Comparison of ENCODE assay signal across 27 cellular contexts in genomic region chr16:82108101-82108500, GRCh38.
"Had no signal": no experiment of that assay in that cellular context is flagged by ENCODE, and none has a peak within 500 bp of the region (broad histone marks: within the 10 kb centered on the region; RNA-seq: fewer than 3 reads in every experiment).

No MANE protein-coding gene starts in this region.

- H3K4me3 Mint-ChIP-seq: effector memory CD8-positive, alpha-beta T cell; immature natural killer cell; memory B cell; mesothelial cell of epicardium; naive B cell; natural killer cell treated with Interleukin-12 subunit alpha and Interleukin-12 subunit beta and Interleukin-15 and Interleukin-18, amount 100 ng/mL, for 72 hours; neural crest cell; type B pancreatic cell had no signal

- H3K36me3 ChIP-seq: esophagus squamous epithelium, neutrophil, pancreas, tibial artery had no signal

- H3K27ac ChIP-seq: esophagus squamous epithelium, neutrophil, pancreas, testis, tibial artery had no signal

- H3K9me3 Mint-ChIP-seq: effector memory CD8-positive, alpha-beta T cell; immature natural killer cell; memory B cell; mesothelial cell of epicardium; naive B cell; natural killer cell treated with Interleukin-12 subunit alpha and Interleukin-12 subunit beta and Interleukin-15 and Interleukin-18, amount 100 ng/mL, for 72 hours; neural crest cell; type B pancreatic cell had no signal

- DNase-seq: cortex of kidney; effector memory CD8-positive, alpha-beta T cell; erythroblast; esophagus squamous epithelium; hypothalamus; immature natural killer cell; mucosa of descending colon; naive B cell; pancreas; retina; stimulated activated CD4-positive, alpha-beta T cell treated with anti-CD3 and anti-CD28 coated beads, Interleukin-12 subunit alpha, Interleukin-12 subunit beta, amount 100 ng/mL, for 4 hours; stimulated activated CD4-positive, alpha-beta T cell treated with anti-CD3 and anti-CD28 coated beads, Interleukin-1b, Interleukin-23, amount 100 ng/mL, for 48 hours; stimulated activated CD4-positive, alpha-beta T cell treated with anti-CD3 and anti-CD28 coated beads, Interleukin-4, amount 100 ng/mL, for 1 hour; stimulated activated CD8-positive, alpha-beta memory T cell treated with anti-CD3 and anti-CD28 coated beads, Interleukin-4, amount 100 ng/mL, for 48 hours; stimulated activated naive CD4-positive, alpha-beta T cell; substantia nigra; testis; tibial artery had no signal

- H3K4me1 Mint-ChIP-seq: immature natural killer cell, mesothelial cell of epicardium, naive B cell, neural crest cell had no signal

- H3K4me3 ChIP-seq: esophagus squamous epithelium, lung, mucosa of descending colon, pancreas, smooth muscle cell, testis, tibial artery had no signal

- H3K36me3 Mint-ChIP-seq: immature natural killer cell; memory B cell; mesothelial cell of epicardium; naive B cell; natural killer cell treated with Interleukin-12 subunit alpha and Interleukin-12 subunit beta and Interleukin-15 and Interleukin-18, amount 100 ng/mL, for 72 hours; type B pancreatic cell had no signal

- H3K27ac Mint-ChIP-seq: effector memory CD8-positive, alpha-beta T cell; immature natural killer cell; memory B cell; mesothelial cell of epicardium; natural killer cell treated with Interleukin-12 subunit alpha and Interleukin-12 subunit beta and Interleukin-15 and Interleukin-18, amount 100 ng/mL, for 72 hours; type B pancreatic cell had no signal

- H3K4me1 ChIP-seq: pancreas, testis, tibial artery had no signal

- H3K4me2 ChIP-seq: smooth muscle cell had no signal

- H3K9me3 ChIP-seq: esophagus squamous epithelium, mucosa of descending colon, neutrophil, pancreas, testis, tibial artery had no signal

- ATAC-seq: effector memory CD8-positive, alpha-beta T cell; mucosa of descending colon; natural killer cell treated with Interleukin-12 subunit alpha and Interleukin-12 subunit beta and Interleukin-15 and Interleukin-18, amount 100 ng/mL, for 72 hours; pancreas; sciatic nerve had no signal

- H3K27me3 ChIP-seq: pancreas, testis, tibial artery had no signal
